ENCODE assay signal across 10 cellular contexts in genomic region chr2:37350034-37350433, GRCh38. TPM values are rescaled to one million over a fixed set of nuclear protein-coding genes. Genes with fewer than 3 reads are reported as not detected.
DNase-seq lines count a peak whose midpoint lies in the region; ATAC-seq and TF ChIP-seq lines count a peak whose summit lies in the region.
"Had no signal": no experiment of that assay in that cellular context is flagged by ENCODE, and none has a peak within 500 bp of the region (broad histone marks: within the 10 kb centered on the region; RNA-seq: fewer than 3 reads in every experiment).

No MANE protein-coding gene starts in this region.

- no peak overlapping the region for H3K27ac ChIP-seq in CD4-positive, alpha-beta memory T cell (ENCODE audit: low read depth, low read length)
- H3K27ac ChIP-seq: ascending aorta, RWPE1 had no signal

- H3K9me3 Mint-ChIP-seq in activated CD8-positive, alpha-beta T cell treated with anti-CD3 and anti-CD28 coated beads, Interleukin-2, amount 10 ng/mL, durations not matched to agents 7 days and 5 days (ENCODE audit: insufficient read depth) = no peaks in the 10 kb centered on the region
- H3K9me3 Mint-ChIP-seq in activated CD4-positive, alpha-beta T cell treated with anti-CD3 and anti-CD28 coated beads, Interleukin-2, amount 10 ng/mL, durations not matched to agents 7 days and 5 days = no peaks in the 10 kb centered on the region
- H3K9me3 Mint-ChIP-seq in CD4-positive, alpha-beta memory T cell = no peaks in the 10 kb centered on the region

- no peak overlapping the region for H3K4me3 ChIP-seq in GM06990 (replicated peaks; ENCODE audit: low read depth, low read length)
- no peak overlapping the region for H3K4me3 ChIP-seq in CD4-positive, alpha-beta memory T cell (ENCODE audit: low read length in 2 of 2)
- H3K4me3 ChIP-seq: ascending aorta had no signal

- ATAC-seq in HG03135 (IDR thresholded peaks at IDR 0.05; ENCODE audit: unreplicated experiment) (peak; percentile 52), left colon (peak; percentile 85)
- ATAC-seq in activated CD8-positive, alpha-beta T cell treated with anti-CD3 and anti-CD28 coated beads, Interleukin-2, amount 10 ng/mL, durations not matched to agents 7 days and 5 days = no peak

- DNase-seq in GM06990 (ENCODE audit: extremely low read depth, insufficient read length) (peak; percentile 13), NCI-H524 treated with DMSO at 0.1 percent for 48 hours (lab: John Stamatoyannopoulos, UW) (peak; percentile 57), left colon (peak; percentile 44 to 56), SKM-1 (lab: John Stamatoyannopoulos, UW; ENCODE audit: unreplicated experiment) (no peak)
- no peak for DNase-seq in activated CD8-positive, alpha-beta T cell treated with anti-CD3 and anti-CD28 coated beads, Interleukin-2, amount 10 ng/mL, durations not matched to agents 7 days and 5 days
- no peak for DNase-seq in activated CD4-positive, alpha-beta T cell treated with anti-CD3 and anti-CD28 coated beads, Interleukin-2, amount 10 ng/mL, durations not matched to agents 7 days and 5 days
- DNase-seq in CD4-positive, alpha-beta memory T cell = no peak

- no peak for TF ChIP-seq CTCF in GM06990 (IDR thresholded peaks at IDR 0.05; ENCODE audit: insufficient read depth, low read length, poor library complexity, severe bottlenecking)

- no peak overlapping the region for H3K27ac Mint-ChIP-seq in activated CD8-positive, alpha-beta T cell treated with anti-CD3 and anti-CD28 coated beads, Interleukin-2, amount 10 ng/mL, durations not matched to agents 7 days and 5 days
- H3K27ac Mint-ChIP-seq in activated CD4-positive, alpha-beta T cell treated with anti-CD3 and anti-CD28 coated beads, Interleukin-2, amount 10 ng/mL, durations not matched to agents 7 days and 5 days = no peak overlapping the region
- H3K27ac Mint-ChIP-seq in CD4-positive, alpha-beta memory T cell = no peak overlapping the region

- H3K4me1 ChIP-seq in CD4-positive, alpha-beta memory T cell (ENCODE audit: insufficient read depth, low read length) = peaks cover 10% of the 10 kb centered on the region

- no peaks in the 10 kb centered on the region for H3K36me3 Mint-ChIP-seq in activated CD8-positive, alpha-beta T cell treated with anti-CD3 and anti-CD28 coated beads, Interleukin-2, amount 10 ng/mL, durations not matched to agents 7 days and 5 days (ENCODE audit: low read depth)
- no peaks in the 10 kb centered on the region for H3K36me3 Mint-ChIP-seq in activated CD4-positive, alpha-beta T cell treated with anti-CD3 and anti-CD28 coated beads, Interleukin-2, amount 10 ng/mL, durations not matched to agents 7 days and 5 days (ENCODE audit: low read depth)
- no peaks in the 10 kb centered on the region for H3K36me3 Mint-ChIP-seq in CD4-positive, alpha-beta memory T cell

- H3K27me3 ChIP-seq in GM06990 (replicated peaks; ENCODE audit: control insufficient read depth, insufficient read depth, low read length) = no peaks in the 10 kb centered on the region; the same call in 1 of the 2 replicates
- H3K27me3 ChIP-seq in CD4-positive, alpha-beta memory T cell (ENCODE audit: insufficient read depth, low read length) = no peaks in the 10 kb centered on the region
- H3K27me3 ChIP-seq: ascending aorta had no signal

- POLR2A ChIA-PET in activated CD8-positive, alpha-beta T cell treated with anti-CD3 and anti-CD28 coated beads, Interleukin-2, amount 10 ng/mL, durations not matched to agents 7 days and 5 days (lab: Charles Lee) = no interaction called here
- POLR2A ChIA-PET in activated CD4-positive, alpha-beta T cell treated with anti-CD3 and anti-CD28 coated beads, Interleukin-2, amount 10 ng/mL, durations not matched to agents 7 days and 5 days (lab: Charles Lee) = no interaction called here
- POLR2A ChIA-PET in CD4-positive, alpha-beta memory T cell (lab: Charles Lee; ENCODE audit: partially characterized antibody) = no interaction called here

- no peaks in the 10 kb centered on the region for H3K36me3 ChIP-seq in GM06990 (ENCODE audit: control insufficient read depth, insufficient read depth, low read length)
- H3K36me3 ChIP-seq in CD4-positive, alpha-beta memory T cell (ENCODE audit: insufficient read depth, low read length) = no peaks in the 10 kb centered on the region
- H3K36me3 ChIP-seq: ascending aorta had no signal

- peaks cover 59% of the 10 kb centered on the region for H3K27me3 Mint-ChIP-seq in activated CD8-positive, alpha-beta T cell treated with anti-CD3 and anti-CD28 coated beads, Interleukin-2, amount 10 ng/mL, durations not matched to agents 7 days and 5 days (ENCODE audit: low read depth)
- H3K27me3 Mint-ChIP-seq in activated CD4-positive, alpha-beta T cell treated with anti-CD3 and anti-CD28 coated beads, Interleukin-2, amount 10 ng/mL, durations not matched to agents 7 days and 5 days = peaks cover 63% of the 10 kb centered on the region
- H3K27me3 Mint-ChIP-seq in CD4-positive, alpha-beta memory T cell = peaks cover 8 to 12% of the 10 kb centered on the region in 2 donors

- peaks cover 3% of the 10 kb centered on the region for H3K4me1 Mint-ChIP-seq in activated CD8-positive, alpha-beta T cell treated with anti-CD3 and anti-CD28 coated beads, Interleukin-2, amount 10 ng/mL, durations not matched to agents 7 days and 5 days (ENCODE audit: low read depth)
- peaks cover 3% of the 10 kb centered on the region for H3K4me1 Mint-ChIP-seq in activated CD4-positive, alpha-beta T cell treated with anti-CD3 and anti-CD28 coated beads, Interleukin-2, amount 10 ng/mL, durations not matched to agents 7 days and 5 days
- peaks cover 0 to 5% (median 3%) of the 10 kb centered on the region in 4 donors for H3K4me1 Mint-ChIP-seq in CD4-positive, alpha-beta memory T cell

- no peaks in the 10 kb centered on the region for H3K9me3 ChIP-seq in CD4-positive, alpha-beta memory T cell (ENCODE audit: control insufficient read depth in 1 of 2, low read length in 2 of 2)
- H3K9me3 ChIP-seq: ascending aorta had no signal

- no peak overlapping the region for H3K4me3 Mint-ChIP-seq in activated CD8-positive, alpha-beta T cell treated with anti-CD3 and anti-CD28 coated beads, Interleukin-2, amount 10 ng/mL, durations not matched to agents 7 days and 5 days
- H3K4me3 Mint-ChIP-seq in activated CD4-positive, alpha-beta T cell treated with anti-CD3 and anti-CD28 coated beads, Interleukin-2, amount 10 ng/mL, durations not matched to agents 7 days and 5 days = no peak overlapping the region
- H3K4me3 Mint-ChIP-seq in CD4-positive, alpha-beta memory T cell = no peak overlapping the region

- intact Hi-C loops in left colon (cut with DNase I, micrococcal nuclease) = no loop called here
- intact Hi-C loops in CD4-positive, alpha-beta memory T cell (cut with micrococcal nuclease) = no loop called here

- CTCF ChIA-PET in activated CD8-positive, alpha-beta T cell treated with anti-CD3 and anti-CD28 coated beads, Interleukin-2, amount 10 ng/mL, durations not matched to agents 7 days and 5 days (lab: Charles Lee) = no interaction called here
- CTCF ChIA-PET in activated CD4-positive, alpha-beta T cell treated with anti-CD3 and anti-CD28 coated beads, Interleukin-2, amount 10 ng/mL, durations not matched to agents 7 days and 5 days (lab: Charles Lee) = interaction anchor here (1.0 kb wide), 1 partner anchor 528 kb away, joined by 3 read pairs; no protein-coding TSS in a partner anchor
- CTCF ChIA-PET in CD4-positive, alpha-beta memory T cell (lab: Charles Lee; ENCODE audit: partially characterized antibody) = no interaction called here

RNA-seq across cellular contexts. Expression of gene QPCT, which starts 5.6 kb away (rescaled TPM):
- total RNA-seq in left colon = 1 to 10 TPM; 4.2 to 7.9 TPM
- not detected for total RNA-seq in activated CD8-positive, alpha-beta T cell treated with anti-CD3 and anti-CD28 coated beads, Interleukin-2, amount 10 ng/mL, durations not matched to agents 7 days and 5 days
- not detected for total RNA-seq in activated CD4-positive, alpha-beta T cell treated with anti-CD3 and anti-CD28 coated beads, Interleukin-2, amount 10 ng/mL, durations not matched to agents 7 days and 5 days
- 1 to 10 TPM; 1.2 to 1.4 TPM for total RNA-seq in CD4-positive, alpha-beta memory T cell
- 1 to 10 TPM in 1 of 2 donors, under 1 TPM in 1; 0.23 to 1.3 TPM for polyA plus RNA-seq in CD4-positive, alpha-beta memory T cell

RNA-seq across cellular contexts. Expression of gene PRKD3, which starts 25.4 kb away (rescaled TPM):
- total RNA-seq in left colon = 10 to 100 TPM; 16.8 to 23.5 TPM
- 10 to 100 TPM; 18.7 to 21.5 TPM for total RNA-seq in activated CD8-positive, alpha-beta T cell treated with anti-CD3 and anti-CD28 coated beads, Interleukin-2, amount 10 ng/mL, durations not matched to agents 7 days and 5 days
- total RNA-seq in activated CD4-positive, alpha-beta T cell treated with anti-CD3 and anti-CD28 coated beads, Interleukin-2, amount 10 ng/mL, durations not matched to agents 7 days and 5 days = 10 to 100 TPM in 1 of 2 experiments, 1 to 10 TPM in 1; 9.3 to 13.4 TPM
- total RNA-seq in CD4-positive, alpha-beta memory T cell = 10 to 100 TPM; 34.6 to 37.7 TPM
- 10 to 100 TPM; 20.4 to 22.5 TPM for polyA plus RNA-seq in CD4-positive, alpha-beta memory T cell

Comparison
In these comparisons a context has a peak if more than half of its experiments do, and no peak if none do; other contexts are left out.
1. DNase-seq: peak in GM06990 (single experiment), NCI-H524 treated with DMSO at 0.1 percent for 48 hours (single experiment) and left colon (2 of 2); none in activated CD8-positive, alpha-beta T cell treated with anti-CD3 and anti-CD28 coated beads, Interleukin-2, amount 10 ng/mL, durations not matched to agents 7 days and 5 days (single experiment), activated CD4-positive, alpha-beta T cell treated with anti-CD3 and anti-CD28 coated beads, Interleukin-2, amount 10 ng/mL, durations not matched to agents 7 days and 5 days (single experiment), SKM-1 (single experiment) and CD4-positive, alpha-beta memory T cell (0 of 5).